ENCODE assay signal across 9 cellular contexts in genomic region chr1:11719313-11720032, GRCh38. TPM values are rescaled to one million over a fixed set of nuclear protein-coding genes. Genes with fewer than 3 reads are reported as not detected.
DNase-seq lines count a peak whose midpoint lies in the region; ATAC-seq and TF ChIP-seq lines count a peak whose summit lies in the region.
"Had no signal": no experiment of that assay in that cellular context is flagged by ENCODE, and none has a peak within 500 bp of the region (broad histone marks: within the 10 kb centered on the region; RNA-seq: fewer than 3 reads in every experiment).

No MANE protein-coding gene starts in this region.

- H3K4me3 Mint-ChIP-seq in CD4-positive, CD25-positive, alpha-beta regulatory T cell = peak overlapping the region; percentile 51 to 96 (median 81)
- peak overlapping the region; percentile 54 for H3K4me3 Mint-ChIP-seq in GM23338

- H3K27me3 ChIP-seq in CD4-positive, CD25-positive, alpha-beta regulatory T cell (ENCODE audit: control insufficient read depth, insufficient read depth, low read length) = no peaks in the 10 kb centered on the region
- no peaks in the 10 kb centered on the region for H3K27me3 ChIP-seq in GM23338 (ENCODE audit: insufficient read depth)
- peaks cover 20% of the 10 kb centered on the region for H3K27me3 ChIP-seq in kidney epithelial cell (ENCODE audit: control insufficient read depth, insufficient read depth, low read length)

- peak; percentile 83 to 85 for ATAC-seq in CD4-positive, CD25-positive, alpha-beta regulatory T cell (ENCODE audit: low read depth in 2 of 2)
- peak; percentile 81 for ATAC-seq in GM23338
- no peak for ATAC-seq in GM19467 (IDR thresholded peaks at IDR 0.05; ENCODE audit: unreplicated experiment)

- peak overlapping the region; percentile 98 for H2AFZ ChIP-seq in GM23338

- H3K27ac Mint-ChIP-seq in CD4-positive, CD25-positive, alpha-beta regulatory T cell = peak overlapping the region; percentile 87 to 96 (median 91)
- H3K27ac Mint-ChIP-seq in GM23338 = no peak overlapping the region

- H3K9me2 ChIP-seq in GM23338 (ENCODE audit: insufficient read depth) = no peaks in the 10 kb centered on the region

- peaks cover 13% of the 10 kb centered on the region for H3K4me1 ChIP-seq in CD4-positive, CD25-positive, alpha-beta regulatory T cell (ENCODE audit: control insufficient read depth, insufficient read depth, low read length, poor library complexity, severe bottlenecking)
- peaks cover 3% of the 10 kb centered on the region; the same call in 1 of the 2 replicates for H3K4me1 ChIP-seq in GM23338 (ENCODE audit: insufficient read depth)

- H3K36me3 Mint-ChIP-seq in CD4-positive, CD25-positive, alpha-beta regulatory T cell = no peaks in the 10 kb centered on the region
- peaks cover 22% of the 10 kb centered on the region for H3K36me3 Mint-ChIP-seq in GM23338 (ENCODE audit: low read depth)

- H3K4me3 ChIP-seq in CD4-positive, CD25-positive, alpha-beta regulatory T cell (ENCODE audit: low read depth, low read length) = peak overlapping the region; percentile 61
- H3K4me3 ChIP-seq in GM23338 (peak overlapping the region; percentile 47; the same call in 1 of the 2 replicates), kidney epithelial cell (ENCODE audit: low read depth, low read length) (peak overlapping the region; percentile 1)

- peaks cover 0 to 16% (median 10%) of the 10 kb centered on the region in 4 donors for H3K4me1 Mint-ChIP-seq in CD4-positive, CD25-positive, alpha-beta regulatory T cell
- H3K4me1 Mint-ChIP-seq in GM23338 = peaks cover 11% of the 10 kb centered on the region; the same call in 2 of the 3 replicates

- peaks cover 16% of the 10 kb centered on the region for H3F3A ChIP-seq in GM23338 (replicated peaks; ENCODE audit: low read depth)

- H3K27me3 Mint-ChIP-seq in CD4-positive, CD25-positive, alpha-beta regulatory T cell = no peaks in the 10 kb centered on the region
- peaks cover 12% of the 10 kb centered on the region for H3K27me3 Mint-ChIP-seq in GM23338 (ENCODE audit: insufficient read depth, low read depth, poor library complexity)

- TF ChIP-seq CTCF in GM23338 (conservative IDR thresholded peaks at IDR 0.05; ENCODE audit: low read depth in 2 of 2) (peak; percentile 90 to 99), kidney epithelial cell (IDR thresholded peaks at IDR 0.05; ENCODE audit: insufficient read depth, low read length, poor library complexity, severe bottlenecking) (peak; percentile 98)

- H3K79me2 ChIP-seq in GM23338 (replicated peaks; ENCODE audit: insufficient read depth) = no peaks in the 10 kb centered on the region

- peak; percentile 74 to 90 (median 85) for DNase-seq in CD4-positive, CD25-positive, alpha-beta regulatory T cell
- peak; percentile 81 for DNase-seq in GM23338 (ENCODE audit: low spot score)
- peak; percentile 17 for DNase-seq in NCI-H2196 treated with DMSO at 0.1 percent for 48 hours (lab: John Stamatoyannopoulos, UW; ENCODE audit: unreplicated experiment)
- DNase-seq in activated CD4-positive, CD25-positive, alpha-beta regulatory T cell treated with anti-CD3 and anti-CD28 coated beads, Interleukin-2, amount 50 U/mL, for 16 hours (ENCODE audit: low read depth, low spot score) = peak; percentile 73
- DNase-seq in caudate nucleus (lab: John Stamatoyannopoulos, UW) = peak in 57 of 61 donors; percentile 15 to 92 (median 65)
- no peak for DNase-seq in kidney epithelial cell (ENCODE audit: low read depth)
- peak; percentile 62 to 79 for DNase-seq in stimulated activated CD4-positive, alpha-beta T cell treated with anti-CD3 and anti-CD28 coated beads, Interleukin-15, amount 100 ng/mL, for 48 hours (ENCODE audit: low read depth in 2 of 2)

- H3K27ac ChIP-seq in CD4-positive, CD25-positive, alpha-beta regulatory T cell (ENCODE audit: insufficient read depth, low read length, poor library complexity, severe bottlenecking) = peak overlapping the region; percentile 82
- H3K27ac ChIP-seq in GM23338 (ENCODE audit: low read depth) = peak overlapping the region; percentile 66; the same call in 1 of the 2 replicates
- no peak overlapping the region for H3K27ac ChIP-seq in caudate nucleus (ENCODE audit: low read depth, low read length)

- no peaks in the 10 kb centered on the region for H3K36me3 ChIP-seq in CD4-positive, CD25-positive, alpha-beta regulatory T cell (ENCODE audit: control insufficient read depth, insufficient read depth, low read length)
- H3K36me3 ChIP-seq in GM23338 (ENCODE audit: insufficient read depth) (no peaks in the 10 kb centered on the region), kidney epithelial cell (ENCODE audit: control insufficient read depth, insufficient read depth, low read length) (no peaks in the 10 kb centered on the region)

- H4K20me1 ChIP-seq in GM23338 (replicated peaks; ENCODE audit: insufficient read depth) = no peaks in the 10 kb centered on the region

- H3K9me3 ChIP-seq in CD4-positive, CD25-positive, alpha-beta regulatory T cell (ENCODE audit: control insufficient read depth in 2 of 2, low read length in 2 of 2) = no peaks in the 10 kb centered on the region

- H3K4me2 ChIP-seq in GM23338 = peak overlapping the region; percentile 71

- H3K9me3 Mint-ChIP-seq in CD4-positive, CD25-positive, alpha-beta regulatory T cell = peaks cover 0 to 3% (median 0%) of the 10 kb centered on the region in 7 donors
- H3K9me3 Mint-ChIP-seq in GM23338 = no peaks in the 10 kb centered on the region

TF ChIP-seq in GM23338, 12 proteins besides CTCF, POLR2A, EP300 and RAD21 (continues in another document):
- TF ChIP-seq CREB1 (CRISPR knock-in tag; IDR thresholded peaks at IDR 0.05; ENCODE audit: low read depth) (no peak), POLR2AphosphoS5 (IDR thresholded peaks at IDR 0.05; ENCODE audit: low read depth) (no peak), REST (IDR thresholded peaks at IDR 0.05; ENCODE audit: unreplicated experiment) (no peak), EZH2 (IDR thresholded peaks at IDR 0.05; ENCODE audit: low read depth, unreplicated experiment) (no peak), ETS1 (IDR thresholded peaks at IDR 0.05) (no peak), EZH2phosphoT487 (IDR thresholded peaks at IDR 0.05; ENCODE audit: unreplicated experiment) (no peak)

RNA-seq across cellular contexts. Expression of gene AGTRAP, which starts 16.5 kb away (rescaled TPM):
- total RNA-seq in CD4-positive, CD25-positive, alpha-beta regulatory T cell = 25.2 TPM
- polyA plus RNA-seq in CD4-positive, CD25-positive, alpha-beta regulatory T cell = 100 to 1,000 TPM in 1 of 4 donors, 10 to 100 TPM in 3; 65.1 to 113 (median 78.0) TPM
- 88.7 and 102 TPM in 2 replicates for total RNA-seq in GM23338 (2014; rRNA removed; shearing (Covaris generic))
- 79.0 and 79.4 TPM in 2 replicates for polyA plus RNA-seq in GM23338 (2016; fragmentation: Nextera tagmentation; extraction: Ambion mirVana)
- total RNA-seq in kidney epithelial cell = 76.7 and 89.8 TPM in 2 replicates

RNA-seq across cellular contexts. Expression of gene DRAXIN, which starts 28.0 kb away (rescaled TPM):
- total RNA-seq in CD4-positive, CD25-positive, alpha-beta regulatory T cell = not detected
- polyA plus RNA-seq in CD4-positive, CD25-positive, alpha-beta regulatory T cell = under 1 TPM in 2 of 4 donors, not detected in 2; 0.06 to 0.11 TPM
- total RNA-seq in GM23338 (2014; rRNA removed; shearing (Covaris generic)) = 22.6 and 23.0 TPM in 2 replicates
- 7.4 and 7.6 TPM in 2 replicates for polyA plus RNA-seq in GM23338 (2016; fragmentation: Nextera tagmentation; extraction: Ambion mirVana)
- 2.8 and 4.5 TPM in 2 replicates for total RNA-seq in kidney epithelial cell

RNA-seq across cellular contexts. Expression of gene MAD2L2, which starts 38.5 kb away (rescaled TPM):
- 28.7 TPM for total RNA-seq in CD4-positive, CD25-positive, alpha-beta regulatory T cell
- 10 to 100 TPM; 49.3 to 75.3 (median 55.3) TPM for polyA plus RNA-seq in CD4-positive, CD25-positive, alpha-beta regulatory T cell
- total RNA-seq in GM23338 (2014; rRNA removed; shearing (Covaris generic)) = 474 and 552 TPM in 2 replicates
- 478 and 498 TPM in 2 replicates for polyA plus RNA-seq in GM23338 (2016; fragmentation: Nextera tagmentation; extraction: Ambion mirVana)
- total RNA-seq in kidney epithelial cell = 89.5 and 96.6 TPM in 2 replicates

RNA-seq across cellular contexts. Expression of gene C1orf167, which starts 42.5 kb away (rescaled TPM):
- not detected for total RNA-seq in CD4-positive, CD25-positive, alpha-beta regulatory T cell
- 1 to 10 TPM in 2 of 4 donors, under 1 TPM in 1, not detected in 1; 0.61 to 1.3 (median 1.0) TPM for polyA plus RNA-seq in CD4-positive, CD25-positive, alpha-beta regulatory T cell
- total RNA-seq in GM23338 (2014; rRNA removed; shearing (Covaris generic)) = 1.7 and 6.0 TPM in 2 replicates
- polyA plus RNA-seq in GM23338 (2016; fragmentation: Nextera tagmentation; extraction: Ambion mirVana) = 2.2 TPM in 2 replicates
- not detected in 2 replicates for total RNA-seq in kidney epithelial cell
- total RNA-seq: T-helper 2 cell treated with Interferon-gamma antibody and Interleukin-4, amounts not matched to agents 100 ng/mL and 5 ng/mL, for 36 hours had no signal

RNA-seq across cellular contexts. Expression of gene FBXO6, which starts 55.5 kb away (rescaled TPM):
- total RNA-seq in CD4-positive, CD25-positive, alpha-beta regulatory T cell = 5.9 TPM
- 10 to 100 TPM in 3 of 4 donors, 1 to 10 TPM in 1; 9.4 to 18.4 (median 17.3) TPM for polyA plus RNA-seq in CD4-positive, CD25-positive, alpha-beta regulatory T cell
- 0.58 and 0.90 TPM in 2 replicates for total RNA-seq in GM23338 (2014; rRNA removed; shearing (Covaris generic))
- polyA plus RNA-seq in GM23338 (2016; fragmentation: Nextera tagmentation; extraction: Ambion mirVana) = 0.40 and 0.89 TPM in 2 replicates
- 14.0 and 14.1 TPM in 2 replicates for total RNA-seq in kidney epithelial cell

Comparison
In these comparisons a context has a peak if more than half of its experiments do, and no peak if none do; other contexts are left out.
1. H3K4me3 ChIP-seq: peak in every context shown above with its lines; median percentile 61 in CD4-positive, CD25-positive, alpha-beta regulatory T cell; 47 in GM23338; 1 in kidney epithelial cell.